In the genomic region with DNA sequence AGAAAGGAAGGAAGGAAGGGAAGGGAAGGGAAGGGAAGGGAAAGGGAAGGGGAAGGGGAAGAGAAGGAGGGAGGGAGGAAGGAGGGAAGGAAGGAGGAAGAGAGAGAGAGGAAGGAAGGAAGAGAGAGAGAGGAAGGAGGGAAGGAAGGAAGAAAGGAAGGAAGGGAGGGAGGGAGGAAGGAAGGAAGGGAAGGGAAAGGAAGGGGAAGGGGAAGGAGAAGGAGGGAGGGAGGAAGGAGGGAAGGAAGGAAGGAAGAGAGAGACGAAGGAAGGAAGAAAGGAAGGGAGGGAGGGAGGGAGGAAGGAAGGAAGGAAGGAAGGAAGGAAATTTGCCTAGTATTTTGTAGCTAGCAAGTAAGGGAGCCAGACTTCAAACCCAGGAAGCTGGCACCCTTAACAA, we compare ENCODE assay signal across 26 cellular contexts.
"Had no signal": no experiment of that assay in that cellular context is flagged by ENCODE, and none has a peak within 500 bp of the region (broad histone marks: within the 10 kb centered on the region; RNA-seq: fewer than 3 reads in every experiment).

No MANE protein-coding gene starts in this region.

- H3K9me3 ChIP-seq: colonic mucosa, esophagus muscularis mucosa, esophagus squamous epithelium, gastrocnemius medialis, gastroesophageal sphincter, heart left ventricle, heart right ventricle had no signal

- H3K27me3 ChIP-seq: colonic mucosa, dorsolateral prefrontal cortex, esophagus muscularis mucosa, esophagus squamous epithelium, foreskin keratinocyte, gastrocnemius medialis, gastroesophageal sphincter, heart left ventricle, heart right ventricle had no signal

- ATAC-seq: effector memory CD8-positive, alpha-beta T cell; esophagus mucosa; foreskin keratinocyte; gastrocnemius medialis; gastroesophageal sphincter; heart left ventricle; heart right ventricle had no signal

- H3K4me1 ChIP-seq: colonic mucosa, esophagus muscularis mucosa, esophagus squamous epithelium, foreskin keratinocyte, gastrocnemius medialis, heart right ventricle had no signal

- DNase-seq: colonic mucosa; dermis blood vessel endothelial cell; dorsolateral prefrontal cortex; effector CD4-positive, alpha-beta T cell; effector CD8-positive, alpha-beta T cell; effector memory CD4-positive, alpha-beta T cell; effector memory CD8-positive, alpha-beta T cell; endodermal cell; erythroblast; esophagus squamous epithelium; foreskin fibroblast; foreskin keratinocyte; foreskin melanocyte; gastrocnemius medialis; glutamatergic neuron; head of caudate nucleus; heart left ventricle; heart right ventricle had no signal

- H3K36me3 ChIP-seq: colonic mucosa, esophagus muscularis mucosa, esophagus squamous epithelium, gastrocnemius medialis had no signal

- FAIRE-seq: colon, endometrium, frontal cortex had no signal

- H3K4me3 ChIP-seq: colonic mucosa, coronary artery, dorsolateral prefrontal cortex, esophagus muscularis mucosa, esophagus squamous epithelium, gastrocnemius medialis, gastroesophageal sphincter, heart left ventricle, heart right ventricle had no signal

- H3K27ac ChIP-seq: colonic mucosa, coronary artery, dorsolateral prefrontal cortex, epithelial cell of prostate, esophagus muscularis mucosa, esophagus squamous epithelium, foreskin keratinocyte, gastrocnemius medialis, gastroesophageal sphincter, heart left ventricle, heart right ventricle had no signal
